ENCODE assay signal across 15 cellular contexts in the genomic region with DNA sequence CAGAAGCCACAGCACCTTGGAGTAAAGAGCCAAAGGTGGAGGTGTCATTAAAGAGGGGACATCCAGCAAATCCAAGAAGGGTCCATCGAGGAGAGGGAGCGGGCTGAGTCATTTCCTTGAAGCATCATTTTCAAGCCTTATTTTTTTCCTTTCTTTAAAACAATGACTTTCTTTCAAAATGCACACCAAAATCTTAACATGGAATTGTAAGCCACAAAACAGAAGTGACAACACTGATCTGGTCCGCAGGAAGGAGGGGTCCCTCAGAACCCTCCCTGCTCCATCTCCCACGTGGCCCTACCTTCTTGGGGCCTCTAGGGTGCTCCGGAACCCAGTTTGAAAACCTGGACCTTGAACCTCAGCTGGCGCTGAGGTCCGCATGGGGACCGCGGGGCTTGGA. TPM values are rescaled to one million over a fixed set of nuclear protein-coding genes. Genes with fewer than 3 reads are reported as not detected.
DNase-seq lines count a peak whose midpoint lies in the region; ATAC-seq and TF ChIP-seq lines count a peak whose summit lies in the region.
"Had no signal": no experiment of that assay in that cellular context is flagged by ENCODE, and none has a peak within 500 bp of the region (broad histone marks: within the 10 kb centered on the region; RNA-seq: fewer than 3 reads in every experiment).

No MANE protein-coding gene starts in this region.

- WGBS in mammary epithelial cell (ENCODE audit: low coverage, missing lambda C conversion rate) = 93% methylated on average over 8 of the region's 9 CpGs
- 75 to 82% methylated on average over 9 of the region's 9 CpGs for WGBS in lung, 2 donors
- WGBS in tibial nerve, 2 donors = 45 to 52% methylated on average over 9 of the region's 9 CpGs

- DNase-seq in breast epithelium (ENCODE audit: low spot score in 2 of 2) = no peak
- DNase-seq in mammary epithelial cell = no peak
- DNase-seq in activated CD8-positive, alpha-beta T cell treated with anti-CD3 and anti-CD28 coated beads, Interleukin-2, amount 10 ng/mL, durations not matched to agents 7 days and 5 days = no peak
- no peak for DNase-seq in lung (ENCODE audit: low spot score)
- no peak for DNase-seq in tibial nerve (ENCODE audit: low spot score in 2 of 2)
- no peak for DNase-seq in BE2C
- DNase-seq: activated CD4-positive, alpha-beta T cell treated with anti-CD3 and anti-CD28 coated beads for 1 hour; activated T-cell treated with anti-CD3 and anti-CD28 coated beads, Interleukin-2, amount 50 U/mL, for 48 hours; DMS79 treated with DMSO at 0.1 percent for 48 hours; occipital lobe; SW 1271 had no signal

- H3K36me3 ChIP-seq in breast epithelium (no peaks in the 10 kb centered on the region), mammary epithelial cell (ENCODE audit: insufficient read depth, low read length) (no peaks in the 10 kb centered on the region), lung (ENCODE audit: control insufficient read depth in 2 of 2, insufficient read depth in 2 of 2, low read length in 2 of 2) (peaks cover 0 to 2% of the 10 kb centered on the region in 2 donors), tibial nerve (peaks cover 0 to 30% (median 0%) of the 10 kb centered on the region in 3 donors), BE2C (no peaks in the 10 kb centered on the region)

- peaks cover 48% of the 10 kb centered on the region for H3K79me2 ChIP-seq in mammary epithelial cell (ENCODE audit: insufficient read depth, low read length)

- no peak overlapping the region for H2AFZ ChIP-seq in mammary epithelial cell (ENCODE audit: low read depth, low read length)

- H3K27me3 Mint-ChIP-seq in activated CD8-positive, alpha-beta T cell treated with anti-CD3 and anti-CD28 coated beads, Interleukin-2, amount 10 ng/mL, durations not matched to agents 7 days and 5 days (ENCODE audit: low read depth) = no peaks in the 10 kb centered on the region

- H3K4me3 ChIP-seq in breast epithelium (no peak overlapping the region), mammary epithelial cell (replicated peaks in 1 of 3; ENCODE audit: insufficient read depth in 1 of 3, low read depth in 2 of 3, low read length in 3 of 3) (no peak overlapping the region), lung (no peak overlapping the region), tibial nerve (no peak overlapping the region), BE2C (ENCODE audit: low read depth, low read length) (no peak overlapping the region)

- H3K9me3 Mint-ChIP-seq in activated CD8-positive, alpha-beta T cell treated with anti-CD3 and anti-CD28 coated beads, Interleukin-2, amount 10 ng/mL, durations not matched to agents 7 days and 5 days (ENCODE audit: insufficient read depth) = no peaks in the 10 kb centered on the region

- POLR2A ChIA-PET in activated CD8-positive, alpha-beta T cell treated with anti-CD3 and anti-CD28 coated beads, Interleukin-2, amount 10 ng/mL, durations not matched to agents 7 days and 5 days (lab: Charles Lee) = interaction anchor here (2.6 kb wide), 1 partner anchor 14 kb away, joined by 36 read pairs; the partner anchor contains the start of gene DHRS3

- H3K4me1 Mint-ChIP-seq in activated CD8-positive, alpha-beta T cell treated with anti-CD3 and anti-CD28 coated beads, Interleukin-2, amount 10 ng/mL, durations not matched to agents 7 days and 5 days (ENCODE audit: low read depth) = peaks cover 78% of the 10 kb centered on the region

- dilution Hi-C loops in mammary epithelial cell (cut with HindIII; ENCODE audit: low sequenced_read_pairs) = no loop called here

- TF ChIP-seq POLR2A in breast epithelium (IDR thresholded peaks at IDR 0.05) = no peak
- TF ChIP-seq POLR2A in tibial nerve (IDR thresholded peaks at IDR 0.05) = no peak

- H4K20me1 ChIP-seq in mammary epithelial cell (ENCODE audit: insufficient read depth, low read length) = no peaks in the 10 kb centered on the region

- H3K27ac ChIP-seq in breast epithelium (peak overlapping the region; percentile 43 to 64), mammary epithelial cell (ENCODE audit: insufficient read depth, low read depth, low read length) (no peak overlapping the region), lung (ENCODE audit: low read depth in 1 of 2, low read length in 1 of 2) (peak overlapping the region; percentile 62 to 85), tibial nerve (peak overlapping the region; percentile 37 to 91 (median 81))

- peaks cover 61% of the 10 kb centered on the region for H3K36me3 Mint-ChIP-seq in activated CD8-positive, alpha-beta T cell treated with anti-CD3 and anti-CD28 coated beads, Interleukin-2, amount 10 ng/mL, durations not matched to agents 7 days and 5 days (ENCODE audit: low read depth)

- intact Hi-C loops in breast epithelium (cut with DNase I; ENCODE audit: low total_unique reads) (no loop called here), mammary epithelial cell (cut with micrococcal nuclease) (no loop called here)

- in situ Hi-C loops in mammary epithelial cell (cut with MboI; ENCODE audit: low sequenced_read_pairs in 2 of 2) = loop anchor here in 1 of 2 donors (25.0 kb wide), 2 partner anchors 116 to 316 kb away; no protein-coding TSS in a partner anchor

- no peaks in the 10 kb centered on the region for H3K9me3 ChIP-seq in breast epithelium
- no peaks in the 10 kb centered on the region for H3K9me3 ChIP-seq in mammary epithelial cell (replicated peaks; ENCODE audit: insufficient read depth, low read length)
- no peaks in the 10 kb centered on the region for H3K9me3 ChIP-seq in lung (ENCODE audit: control insufficient read depth in 2 of 2, insufficient read depth in 1 of 2, low read length in 1 of 2)
- H3K9me3 ChIP-seq in tibial nerve = no peaks in the 10 kb centered on the region
- H3K9me3 ChIP-seq in BE2C = no peaks in the 10 kb centered on the region

- no peak for ATAC-seq in activated CD8-positive, alpha-beta T cell treated with anti-CD3 and anti-CD28 coated beads, Interleukin-2, amount 10 ng/mL, durations not matched to agents 7 days and 5 days
- ATAC-seq in lung (ENCODE audit: insufficient read depth, low FRiP score) (no peak), GM19455 (IDR thresholded peaks at IDR 0.05; ENCODE audit: unreplicated experiment) (no peak), HG02678 (IDR thresholded peaks at IDR 0.05; ENCODE audit: unreplicated experiment) (no peak)

- TF ChIP-seq CTCF in breast epithelium (IDR thresholded peaks at IDR 0.05) (no peak), mammary epithelial cell (conservative IDR thresholded peaks at IDR 0.05 in 1 of 2, IDR thresholded peaks at IDR 0.05 in 1 of 2; ENCODE audit: extremely low read depth in 1 of 2, insufficient read depth in 1 of 2, low read depth in 1 of 2, low read length in 2 of 2) (no peak), lung (IDR thresholded peaks at IDR 0.05; ENCODE audit: control extremely low read depth, extremely low read depth) (no peak), tibial nerve (IDR thresholded peaks at IDR 0.05) (no peak), BE2C (IDR thresholded peaks at IDR 0.05; ENCODE audit: low read depth, low read length) (no peak)

- H3K27ac Mint-ChIP-seq in activated CD8-positive, alpha-beta T cell treated with anti-CD3 and anti-CD28 coated beads, Interleukin-2, amount 10 ng/mL, durations not matched to agents 7 days and 5 days = peak overlapping the region; percentile 73

- no peak for TF ChIP-seq EP300 in tibial nerve (IDR thresholded peaks at IDR 0.05)

- H3K4me2 ChIP-seq in mammary epithelial cell (ENCODE audit: insufficient read depth, low read depth, low read length) = no peak overlapping the region

- CTCF ChIA-PET in mammary epithelial cell (lab: Charles Lee; ENCODE audit: low non-redundant PET) = no interaction called here
- CTCF ChIA-PET in activated CD8-positive, alpha-beta T cell treated with anti-CD3 and anti-CD28 coated beads, Interleukin-2, amount 10 ng/mL, durations not matched to agents 7 days and 5 days (lab: Charles Lee) = interaction anchor here (1.1 to 4.6 kb wide), 3 partner anchors 15 to 479 kb away, joined by 3 to 103 read pairs (median 3); partner anchors contain the start of gene DHRS3

- H3K27me3 ChIP-seq in breast epithelium (no peaks in the 10 kb centered on the region), mammary epithelial cell (ENCODE audit: insufficient read depth, low read length) (no peaks in the 10 kb centered on the region), lung (ENCODE audit: control insufficient read depth, insufficient read depth) (no peaks in the 10 kb centered on the region), tibial nerve (no peaks in the 10 kb centered on the region), BE2C (no peaks in the 10 kb centered on the region)

- BruUV-seq in mammary epithelial cell (replicated peaks; lab: Mats Ljungman, UMichigan) = no TSS peak

- no peak overlapping the region for H3K4me3 Mint-ChIP-seq in activated CD8-positive, alpha-beta T cell treated with anti-CD3 and anti-CD28 coated beads, Interleukin-2, amount 10 ng/mL, durations not matched to agents 7 days and 5 days

- peaks cover 7 to 23% of the 10 kb centered on the region in 2 donors for H3K4me1 ChIP-seq in breast epithelium
- H3K4me1 ChIP-seq in mammary epithelial cell (ENCODE audit: insufficient read depth, low read length) = peaks cover 36% of the 10 kb centered on the region
- peaks cover 28 to 30% of the 10 kb centered on the region in 2 donors for H3K4me1 ChIP-seq in lung (ENCODE audit: control insufficient read depth in 2 of 2, insufficient read depth in 2 of 2, low read length in 2 of 2)
- H3K4me1 ChIP-seq in tibial nerve = peaks cover 6 to 88% (median 59%) of the 10 kb centered on the region in 4 donors
- no peaks in the 10 kb centered on the region; the same call in 1 of the 2 replicates for H3K4me1 ChIP-seq in BE2C

- H3K9ac ChIP-seq in mammary epithelial cell (ENCODE audit: insufficient read depth, low read length) = no peak overlapping the region

RNA-seq across cellular contexts. Expression of gene DHRS3, which starts 14.8 kb away (rescaled TPM):
- total RNA-seq in breast epithelium (100 to 1,000 TPM; 109 to 151 (median 117) TPM), mammary epithelial cell (10 to 100 TPM; 18.7 to 76.3 TPM), lung (100 to 1,000 TPM in 1 of 2 donors, 10 to 100 TPM in 1; 79.7 to 109 TPM), tibial nerve (100 to 1,000 TPM; 180 to 449 (median 358) TPM)
- polyA plus RNA-seq in mammary epithelial cell (28.3 TPM), lung (10 to 100 TPM; 56.7 to 79.8 TPM)
- 63.9 TPM for polyA minus RNA-seq in mammary epithelial cell
- 10 to 100 TPM; 86.8 to 89.5 TPM for total RNA-seq in activated CD8-positive, alpha-beta T cell treated with anti-CD3 and anti-CD28 coated beads, Interleukin-2, amount 10 ng/mL, durations not matched to agents 7 days and 5 days
- polyA plus RNA-seq in BE2C (2012; ENCODE audit: insufficient read depth, insufficient read length, low read depth) = 0.36 TPM

RNA-seq across cellular contexts. Expression of gene AADACL4, which starts 40.7 kb away (rescaled TPM):
- not detected for total RNA-seq in breast epithelium
- not detected for total RNA-seq in mammary epithelial cell
- not detected for polyA plus RNA-seq in mammary epithelial cell
- polyA minus RNA-seq in mammary epithelial cell = not detected
- total RNA-seq in activated CD8-positive, alpha-beta T cell treated with anti-CD3 and anti-CD28 coated beads, Interleukin-2, amount 10 ng/mL, durations not matched to agents 7 days and 5 days = not detected
- total RNA-seq in lung = not detected
- not detected for polyA plus RNA-seq in lung
- not detected for total RNA-seq in tibial nerve
- not detected for polyA plus RNA-seq in BE2C (2012; ENCODE audit: insufficient read depth, insufficient read length, low read depth)
- total RNA-seq: bronchial epithelial cell, occipital lobe, temporal lobe had no signal
